ENCODE assay signal across 2 cellular contexts in the genomic region with DNA sequence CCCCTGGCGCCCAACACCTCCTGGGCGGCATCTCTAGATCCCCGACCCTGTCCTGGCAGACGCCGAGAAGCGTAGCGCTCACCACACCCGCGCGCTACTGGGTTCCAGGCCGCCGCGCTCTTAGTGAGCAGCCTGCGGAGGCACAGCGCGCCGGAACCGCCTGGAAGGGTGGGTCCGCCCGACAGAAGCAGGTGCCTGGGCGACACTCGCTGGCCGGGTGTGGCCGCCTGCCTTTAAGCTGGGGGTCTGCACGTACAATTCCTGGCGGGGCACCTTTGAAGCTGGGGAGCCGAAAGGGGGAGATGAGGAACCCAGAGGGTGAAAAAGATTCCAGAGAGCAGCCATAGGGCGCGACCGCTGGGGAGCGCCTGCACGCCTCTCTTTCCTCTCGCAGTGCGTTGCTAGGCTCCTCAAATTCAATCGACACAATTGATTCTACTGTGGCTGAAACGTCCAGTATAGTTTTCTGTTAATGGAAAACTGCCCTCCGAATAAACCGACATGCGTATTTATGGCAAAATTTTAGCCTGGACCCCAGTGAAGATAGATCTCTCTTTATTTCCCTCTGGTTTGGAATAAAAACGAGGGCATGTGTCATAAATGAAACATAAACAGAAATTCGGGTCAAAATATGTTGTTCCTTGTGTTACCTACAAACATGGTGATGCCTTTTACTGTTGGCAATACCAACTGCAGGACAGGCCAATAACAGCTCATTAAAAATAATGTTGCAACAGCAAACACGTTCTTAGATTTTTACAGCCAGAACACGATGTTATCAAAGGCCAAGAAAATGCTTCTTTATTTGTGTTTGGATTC.
TF ChIP-seq lines count a peak whose summit lies in the region.

No MANE protein-coding gene starts in this region.

TF ChIP-seq in A549, 52 proteins besides CTCF, POLR2A, EP300 and RAD21 (continued from another document):
- TF ChIP-seq RARB (CRISPR knock-in tag; IDR thresholded peaks at IDR 0.05), result no peak
- no peak for TF ChIP-seq RCOR1 (IDR thresholded peaks at IDR 0.05; ENCODE audit: low read depth, low read length)
- TF ChIP-seq HOXA7 (CRISPR knock-in tag; IDR thresholded peaks at IDR 0.05), result no peak
- no peak for TF ChIP-seq GATA3 (IDR thresholded peaks at IDR 0.05; ENCODE audit: borderline replicate concordance)

TF ChIP-seq in SK-N-SH, 30 proteins besides CTCF, POLR2A, EP300 and RAD21 (continued from another document):
- TF ChIP-seq, protein P1, sequence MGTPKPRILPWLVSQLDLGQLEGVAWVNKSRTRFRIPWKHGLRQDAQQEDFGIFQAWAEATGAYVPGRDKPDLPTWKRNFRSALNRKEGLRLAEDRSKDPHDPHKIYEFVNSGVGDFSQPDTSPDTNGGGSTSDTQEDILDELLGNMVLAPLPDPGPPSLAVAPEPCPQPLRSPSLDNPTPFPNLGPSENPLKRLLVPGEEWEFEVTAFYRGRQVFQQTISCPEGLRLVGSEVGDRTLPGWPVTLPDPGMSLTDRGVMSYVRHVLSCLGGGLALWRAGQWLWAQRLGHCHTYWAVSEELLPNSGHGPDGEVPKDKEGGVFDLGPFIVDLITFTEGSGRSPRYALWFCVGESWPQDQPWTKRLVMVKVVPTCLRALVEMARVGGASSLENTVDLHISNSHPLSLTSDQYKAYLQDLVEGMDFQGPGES (IDR thresholded peaks at IDR 0.05; ENCODE audit: low read depth, low read length), result no peak
- peak; percentile 33; the same call in 1 of the 2 replicates for TF ChIP-seq EZH2phosphoT487 (IDR thresholded peaks at IDR 0.05; ENCODE audit: borderline replicate concordance, low read depth)
TF ChIP-seq in SK-N-SH: peak in this region for 2.
